ENCODE assay signal across 10 cellular contexts in genomic region chr6:125753218-125753936, GRCh38. TPM values are rescaled to one million over a fixed set of nuclear protein-coding genes. Genes with fewer than 3 reads are reported as not detected.
DNase-seq lines count a peak whose midpoint lies in the region; ATAC-seq and TF ChIP-seq lines count a peak whose summit lies in the region.
"Had no signal": no experiment of that assay in that cellular context is flagged by ENCODE, and none has a peak within 500 bp of the region (broad histone marks: within the 10 kb centered on the region; RNA-seq: fewer than 3 reads in every experiment).

No MANE protein-coding gene starts in this region.

- BruUV-seq in PC-3 (replicated peaks; lab: Mats Ljungman, UMichigan): no TSS peak

- peak; percentile 61 for TF ChIP-seq CTCF in PC-3 (conservative IDR thresholded peaks at IDR 0.05; ENCODE audit: low read depth, low read length)

- peaks cover 13% of the 10 kb centered on the region for H3K4me1 ChIP-seq in PC-3 (ENCODE audit: insufficient read depth, low read length)

- CTCF ChIA-PET in PC-3 (lab: Charles Lee): interaction anchor here (0.6 to 1.4 kb wide), 5 partner anchors 206 to 896 kb away, joined by 3 to 15 read pairs (median 3); no protein-coding TSS in a partner anchor

- H3F3A ChIP-seq in PC-3 (ENCODE audit: low read length, unreplicated experiment): no peaks in the 10 kb centered on the region

- no peak overlapping the region for H2AFZ ChIP-seq in PC-3 (ENCODE audit: low read length)

- intact Hi-C loops in PC-3 (cut with micrococcal nuclease): loop anchor here (1.0 kb wide), 2 partner anchors 439 to 600 kb away; partner anchors contain the start of gene TPD52L1

- H3K79me2 ChIP-seq in PC-3 (ENCODE audit: low read length): no peaks in the 10 kb centered on the region

- no peak for ATAC-seq in PC-3
- no peak for ATAC-seq in HG03097 (IDR thresholded peaks at IDR 0.05; ENCODE audit: low FRiP score, unreplicated experiment)
- no peak for ATAC-seq in HG03045 (IDR thresholded peaks at IDR 0.05; ENCODE audit: unreplicated experiment)
- ATAC-seq in GM21723 (IDR thresholded peaks at IDR 0.05; ENCODE audit: unreplicated experiment): no peak

- peaks cover 73% of the 10 kb centered on the region for H3K27me3 ChIP-seq in PC-3 (ENCODE audit: low read length)

- no peak overlapping the region for H3K27ac ChIP-seq in PC-3 (ENCODE audit: low read length)
- H3K27ac ChIP-seq in substantia nigra (ENCODE audit: low read depth, low read length, poor library complexity, severe bottlenecking): peak overlapping the region; percentile 35
- H3K27ac ChIP-seq: BLaER1 treated with 17β-estradiol and CSF1 and Interleukin-3, amounts not matched to agents 10 nM and 100 nM had no signal

- no peak overlapping the region for H3K9ac ChIP-seq in PC-3 (ENCODE audit: low read length)
- H3K9ac ChIP-seq: BLaER1 treated with 17β-estradiol and CSF1 and Interleukin-3, amounts not matched to agents 10 nM and 100 nM had no signal

- H4K20me1 ChIP-seq in PC-3 (ENCODE audit: low read length): no peaks in the 10 kb centered on the region

- no peak overlapping the region for H3K4me2 ChIP-seq in PC-3 (ENCODE audit: low read length)
- H3K4me2 ChIP-seq: BLaER1 treated with 17β-estradiol and CSF1 and Interleukin-3, amounts not matched to agents 10 nM and 100 nM had no signal

- POLR2A ChIA-PET in PC-3 (lab: Charles Lee; ENCODE audit: unreplicated experiment): interaction anchor here (0.8 kb wide), 1 partner anchor 551 kb away, joined by 13 read pairs; no protein-coding TSS in a partner anchor

- H3K9me2 ChIP-seq in PC-3 (replicated peaks; ENCODE audit: low read length): no peaks in the 10 kb centered on the region

- DNase-seq in NCI-H1105 treated with DMSO at 0.1 percent for 48 hours (lab: John Stamatoyannopoulos, UW) (peak; percentile 60), NCI-H1105 (lab: John Stamatoyannopoulos, UW) (no peak), PC-3 (peak; percentile 46), fibroblast of peridontal ligament (ENCODE audit: extremely low read depth) (peak; percentile 68), substantia nigra (lab: John Stamatoyannopoulos, UW) (no peak)
- DNase-seq: islet precursor cell had no signal

- H3K36me3 ChIP-seq in PC-3 (ENCODE audit: low read depth, low read length): no peaks in the 10 kb centered on the region
- H3K36me3 ChIP-seq: BLaER1 treated with 17β-estradiol and CSF1 and Interleukin-3, amounts not matched to agents 10 nM and 100 nM had no signal

- H3K9me3 ChIP-seq in PC-3 (ENCODE audit: low read length): no peaks in the 10 kb centered on the region
- H3K9me3 ChIP-seq: BLaER1 treated with 17β-estradiol and CSF1 and Interleukin-3, amounts not matched to agents 10 nM and 100 nM had no signal

- no peak overlapping the region for H3K4me3 ChIP-seq in PC-3 (ENCODE audit: low read length)
- H3K4me3 ChIP-seq: BLaER1 treated with 17β-estradiol and CSF1 and Interleukin-3, amounts not matched to agents 10 nM and 100 nM had no signal

RNA-seq across cellular contexts. Expression of gene HEY2, which starts 3.9 kb away (rescaled TPM):
- not detected in 2 replicates for total RNA-seq in PC-3 (2014; rRNA removed)

RNA-seq across cellular contexts. Expression of gene NCOA7, which starts 37.4 kb away (rescaled TPM):
- total RNA-seq in PC-3 (2014; rRNA removed): 12.1 and 13.4 TPM in 2 replicates

Comparison
In these comparisons a context has a peak if more than half of its experiments do, and no peak if none do; other contexts are left out.
1. DNase-seq: peak in NCI-H1105 treated with DMSO at 0.1 percent for 48 hours (single experiment), PC-3 (single experiment) and fibroblast of peridontal ligament (single experiment); none in NCI-H1105 (single experiment) and substantia nigra (0 of 49).